Comparison of ENCODE assay signal across 11 cellular contexts in genomic region chr7:27182861-27183681, GRCh38. TPM values are rescaled to one million over a fixed set of nuclear protein-coding genes. Genes with fewer than 3 reads are reported as not detected.
DNase-seq lines count a peak whose midpoint lies in the region; ATAC-seq and TF ChIP-seq lines count a peak whose summit lies in the region.
"Had no signal": no experiment of that assay in that cellular context is flagged by ENCODE, and none has a peak within 500 bp of the region (broad histone marks: within the 10 kb centered on the region; RNA-seq: fewer than 3 reads in every experiment).

No MANE protein-coding gene starts in this region.

- H3K4me1 ChIP-seq in sigmoid colon (peaks cover 3 to 64% (median 38%) of the 10 kb centered on the region in 4 donors), foreskin keratinocyte (no peaks in the 10 kb centered on the region)

- H3K9me3 ChIP-seq in sigmoid colon = no peaks in the 10 kb centered on the region

- peak in 1 of 2 donors; percentile 14 for TF ChIP-seq POLR2A in sigmoid colon (IDR thresholded peaks at IDR 0.05)

- H3K4me3 ChIP-seq in fibroblast of mammary gland (ENCODE audit: control insufficient read depth, low read depth, low read length) = peak overlapping the region; percentile 53
- H3K4me3 ChIP-seq in sigmoid colon = peak overlapping the region; percentile 71 to 76 (median 72)
- H3K4me3 ChIP-seq: K562 had no signal

- H3K27me3 ChIP-seq in sigmoid colon (peaks cover 0 to 11% (median 0%) of the 10 kb centered on the region in 3 donors), foreskin keratinocyte (peaks cover 73% of the 10 kb centered on the region)

- TF ChIP-seq CTCF in fibroblast of mammary gland (conservative IDR thresholded peaks at IDR 0.05; ENCODE audit: control insufficient read depth, insufficient read depth, low read depth, low read length) = no peak
- no peak for TF ChIP-seq CTCF in sigmoid colon (IDR thresholded peaks at IDR 0.05)
- no peak for TF ChIP-seq CTCF in foreskin keratinocyte (conservative IDR thresholded peaks at IDR 0.05)

- H3K27ac ChIP-seq in sigmoid colon (peak overlapping the region in 3 of 4 donors; percentile 97 to 98 (median 98)), foreskin keratinocyte (no peak overlapping the region)

- no peak for ATAC-seq in HG03025 (IDR thresholded peaks at IDR 0.05; ENCODE audit: low FRiP score, unreplicated experiment)
- ATAC-seq in foreskin keratinocyte = no peak
- ATAC-seq in HG02678 (IDR thresholded peaks at IDR 0.05; ENCODE audit: unreplicated experiment) = no peak
- ATAC-seq: K562 had no signal

- TF ChIP-seq EP300 in sigmoid colon (IDR thresholded peaks at IDR 0.05) = no peak

- intact Hi-C loops in sigmoid colon (cut with DNase I) = no loop called here

- DNase-seq in NCI-H1417 (lab: John Stamatoyannopoulos, UW) (peak; percentile 13 to 88 (median 72)), NCI-H1417 treated with DMSO at 0.1 percent for 48 hours (lab: John Stamatoyannopoulos, UW) (no peak), NCI-H146 treated with DMSO at 0.1 percent for 48 hours (lab: John Stamatoyannopoulos, UW; ENCODE audit: unreplicated experiment) (peak; percentile 23), fibroblast of mammary gland (ENCODE audit: low read depth) (no peak), sigmoid colon (peak; percentile 75), foreskin keratinocyte (no peak)
- DNase-seq: activated CD4-positive, CD25-positive, alpha-beta regulatory T cell treated with anti-CD3 and anti-CD28 coated beads, Interleukin-2, amount 50 U/mL, for 72 hours had no signal

- WGBS in sigmoid colon, 2 donors = 3 to 13% methylated on average over 39 of the region's 39 CpGs

- H3K36me3 ChIP-seq in sigmoid colon = no peaks in the 10 kb centered on the region

RNA-seq across cellular contexts. Expression of gene HOXA11, which starts 2.0 kb away (rescaled TPM):
- total RNA-seq in sigmoid colon (10 to 100 TPM; 18.7 to 25.0 (median 22.1) TPM), foreskin keratinocyte (0.07 and 0.31 TPM in 2 replicates)
- polyA plus RNA-seq in sigmoid colon (1 to 10 TPM; 3.0 to 6.0 (median 4.8) TPM), foreskin keratinocyte (0.17 and 0.21 TPM in 2 replicates)
- total RNA-seq: A673, K562 had no signal
- polyA plus RNA-seq: K562 had no signal

RNA-seq across cellular contexts. Expression of gene HOXA10, which starts 9.0 kb away (rescaled TPM):
- total RNA-seq in sigmoid colon (10 to 100 TPM; 55.1 to 64.0 (median 59.5) TPM), foreskin keratinocyte (4.8 and 6.1 TPM in 2 replicates)
- polyA plus RNA-seq in sigmoid colon (10 to 100 TPM; 22.2 to 25.0 (median 22.8) TPM), foreskin keratinocyte (3.3 and 3.7 TPM in 2 replicates)
- total RNA-seq: A673, K562 had no signal
- polyA plus RNA-seq: K562 had no signal

RNA-seq across cellular contexts. Expression of gene HOXA13, which starts 16.8 kb away (rescaled TPM):
- 10 to 100 TPM in 3 of 4 donors, 1 to 10 TPM in 1; 9.4 to 35.3 (median 21.8) TPM for total RNA-seq in sigmoid colon
- 10 to 100 TPM; 10.7 to 21.6 (median 17.1) TPM for polyA plus RNA-seq in sigmoid colon
- not detected in 2 replicates for total RNA-seq in foreskin keratinocyte
- not detected in 2 replicates for polyA plus RNA-seq in foreskin keratinocyte
- total RNA-seq: A673, K562 had no signal
- polyA plus RNA-seq: K562 had no signal

RNA-seq across cellular contexts. Expression of gene HOXA9, which starts 17.7 kb away (rescaled TPM):
- 10 to 100 TPM; 13.0 to 35.7 (median 18.2) TPM for total RNA-seq in sigmoid colon
- polyA plus RNA-seq in sigmoid colon = 10 to 100 TPM; 21.4 to 22.4 (median 21.6) TPM
- 47.3 and 59.7 TPM in 2 replicates for total RNA-seq in foreskin keratinocyte
- polyA plus RNA-seq in foreskin keratinocyte = 34.9 and 51.1 TPM in 2 replicates
- total RNA-seq: A673, K562 had no signal
- polyA plus RNA-seq: K562 had no signal

RNA-seq across cellular contexts. Expression of gene HOXA7, which starts 26.6 kb away (rescaled TPM):
- 1 to 10 TPM; 4.7 to 9.1 (median 7.3) TPM for total RNA-seq in sigmoid colon
- polyA plus RNA-seq in sigmoid colon = 10 to 100 TPM; 18.0 to 23.9 (median 18.0) TPM
- total RNA-seq in foreskin keratinocyte = 13.1 and 13.3 TPM in 2 replicates
- polyA plus RNA-seq in foreskin keratinocyte = 14.5 and 15.6 TPM in 2 replicates
- total RNA-seq: K562 had no signal
- polyA plus RNA-seq: K562 had no signal

Comparison
In these comparisons a context has a peak if more than half of its experiments do, and no peak if none do; other contexts are left out.
1. DNase-seq: peak in NCI-H1417 (3 of 3), NCI-H146 treated with DMSO at 0.1 percent for 48 hours (single experiment) and sigmoid colon (single experiment); none in NCI-H1417 treated with DMSO at 0.1 percent for 48 hours (single experiment), fibroblast of mammary gland (single experiment) and foreskin keratinocyte (0 of 2).
2. RNA of gene HOXA11, which starts 2.0 kb away (total RNA-seq): 18.7 to 25.0 TPM in sigmoid colon; 0.07 to 0.31 TPM in foreskin keratinocyte; every median in the first group is over 10 times any median in the second.
3. RNA of gene HOXA13, which starts 16.8 kb away (total RNA-seq): 9.4 to 35.3 TPM in sigmoid colon; not detected in foreskin keratinocyte; every median in the first group is over 10 times any median in the second.